Comparison of ENCODE assay signal across 24 cellular contexts in genomic region chr1:65440322-65440864, GRCh38.
"Had no signal": no experiment of that assay in that cellular context is flagged by ENCODE, and none has a peak within 500 bp of the region (broad histone marks: within the 10 kb centered on the region; RNA-seq: fewer than 3 reads in every experiment).

No MANE protein-coding gene starts in this region.

- H3K27ac ChIP-seq: dorsolateral prefrontal cortex, epithelial cell of prostate, esophagus muscularis mucosa, gastrocnemius medialis, neural progenitor cell, ovary, right atrium auricular region, sigmoid colon, skin epidermis, suprapubic skin, thyroid gland, upper lobe of left lung, uterus had no signal

- H3K27me3 ChIP-seq: dorsolateral prefrontal cortex, esophagus muscularis mucosa, gastrocnemius medialis, neural progenitor cell, ovary, right atrium auricular region, sigmoid colon, suprapubic skin, thyroid gland, upper lobe of left lung, uterus had no signal

- H2AFZ ChIP-seq: neural progenitor cell had no signal

- H3K27me3 Mint-ChIP-seq: naive thymus-derived CD8-positive, alpha-beta T cell had no signal

- H3K9me3 ChIP-seq: esophagus muscularis mucosa, gastrocnemius medialis, mucosa of descending colon, ovary, right atrium auricular region, sigmoid colon, suprapubic skin, thyroid gland, upper lobe of left lung, uterus had no signal

- H3K36me3 Mint-ChIP-seq: neural progenitor cell had no signal

- H3K4me1 ChIP-seq: gastrocnemius medialis, neural progenitor cell, right atrium auricular region, thyroid gland, uterus had no signal

- H3K4me1 Mint-ChIP-seq: naive thymus-derived CD8-positive, alpha-beta T cell; neural progenitor cell had no signal

- H3K36me3 ChIP-seq: esophagus muscularis mucosa, gastrocnemius medialis, neural progenitor cell, ovary, right atrium auricular region, sigmoid colon, suprapubic skin, thyroid gland, upper lobe of left lung, uterus had no signal

- DNase-seq: cortex of kidney; dorsolateral prefrontal cortex; effector CD8-positive, alpha-beta T cell; gastrocnemius medialis; kidney; left colon; mucosa of descending colon; naive thymus-derived CD8-positive, alpha-beta T cell; nucleus accumbens; ovary; sigmoid colon; stimulated activated CD4-positive, alpha-beta T cell treated with anti-CD3 and anti-CD28 coated beads, Interleukin-2, amount 100 ng/mL, for 24 hours; stimulated activated CD4-positive, alpha-beta T cell treated with anti-CD3 and anti-CD28 coated beads, Interleukin-4, amount 100 ng/mL, for 4 hours; stimulated activated naive CD4-positive, alpha-beta T cell; thyroid gland; upper lobe of left lung; uterus had no signal

- H3K9me3 Mint-ChIP-seq: naive thymus-derived CD8-positive, alpha-beta T cell; neural progenitor cell had no signal

- H3K4me3 ChIP-seq: dorsolateral prefrontal cortex, esophagus muscularis mucosa, gastrocnemius medialis, mucosa of descending colon, neural progenitor cell, ovary, right atrium auricular region, sigmoid colon, skin epidermis, suprapubic skin, thyroid gland, upper lobe of left lung, uterus had no signal

- H3K4me3 Mint-ChIP-seq: naive thymus-derived CD8-positive, alpha-beta T cell; neural progenitor cell had no signal

- FAIRE-seq: endometrium, kidney had no signal

- H3K9ac ChIP-seq: neural progenitor cell had no signal

- H3K4me2 ChIP-seq: neural progenitor cell had no signal

- ATAC-seq: gastrocnemius medialis; left colon; mucosa of descending colon; naive thymus-derived CD8-positive, alpha-beta T cell had no signal

- H3K27ac Mint-ChIP-seq: naive thymus-derived CD8-positive, alpha-beta T cell; neural progenitor cell had no signal
